Comparison of ENCODE assay signal across 19 cellular contexts in genomic region chr18:56517181-56517580, GRCh38.
"Had no signal": no experiment of that assay in that cellular context is flagged by ENCODE, and none has a peak within 500 bp of the region (broad histone marks: within the 10 kb centered on the region; RNA-seq: fewer than 3 reads in every experiment).

No MANE protein-coding gene starts in this region.

- H3K4me3 Mint-ChIP-seq: activated CD4-positive, alpha-beta T cell treated with anti-CD3 and anti-CD28 coated beads, Interleukin-2, amount 10 ng/mL, durations not matched to agents 7 days and 5 days; activated T-cell treated with anti-CD3 and anti-CD28 coated beads, Interleukin-2, amount 50 U/mL, for 72 hours; dendritic cell treated with granulocyte-macrophage colony-stimulating factor and Interleukin-4, amounts not matched to agents 40 ng/mL and 50 ng/mL, for 4 days; stimulated activated naive B cell treated with anti-CD40 and anti-IgM and Interleukin-4, amounts not matched to agents 10 μg/mL and 1 μg/mL and 100 μg/mL, for 72 hours had no signal

- FAIRE-seq: kidney had no signal

- H3K27ac ChIP-seq: adrenal gland, gastrocnemius medialis, heart left ventricle, left lung, upper lobe of right lung had no signal

- H3K27me3 ChIP-seq: adrenal gland, gastrocnemius medialis, heart left ventricle, left lung, upper lobe of right lung had no signal

- H3K4me1 Mint-ChIP-seq: activated CD4-positive, alpha-beta T cell treated with anti-CD3 and anti-CD28 coated beads, Interleukin-2, amount 10 ng/mL, durations not matched to agents 7 days and 5 days had no signal

- H3K27me3 Mint-ChIP-seq: dendritic cell treated with granulocyte-macrophage colony-stimulating factor and Interleukin-4, amounts not matched to agents 40 ng/mL and 50 ng/mL, for 4 days had no signal

- H3K9me3 Mint-ChIP-seq: activated CD4-positive, alpha-beta T cell treated with anti-CD3 and anti-CD28 coated beads, Interleukin-2, amount 10 ng/mL, durations not matched to agents 7 days and 5 days; activated naive CD4-positive, alpha-beta T cell treated with anti-CD3 and anti-CD28 coated beads, Interleukin-2, amount 50 U/mL, for 72 hours; stimulated activated naive B cell treated with anti-CD40 and anti-IgM and Interleukin-4, amounts not matched to agents 10 μg/mL and 1 μg/mL and 100 μg/mL, for 72 hours had no signal

- H3K4me1 ChIP-seq: adrenal gland, gastrocnemius medialis, heart left ventricle, left lung, upper lobe of right lung had no signal

- H3K9me3 ChIP-seq: adrenal gland, gastrocnemius medialis, heart left ventricle, left lung, upper lobe of right lung had no signal

- H3K36me3 ChIP-seq: adrenal gland, gastrocnemius medialis, heart left ventricle, left lung, upper lobe of right lung had no signal

- H3K27ac Mint-ChIP-seq: activated CD4-positive, alpha-beta T cell treated with anti-CD3 and anti-CD28 coated beads, Interleukin-2, amount 10 ng/mL, durations not matched to agents 7 days and 5 days; activated naive CD4-positive, alpha-beta T cell treated with anti-CD3 and anti-CD28 coated beads, Interleukin-2, amount 50 U/mL, for 72 hours; activated T-cell treated with anti-CD3 and anti-CD28 coated beads, Interleukin-2, amount 50 U/mL, for 72 hours; dendritic cell treated with granulocyte-macrophage colony-stimulating factor and Interleukin-4, amounts not matched to agents 40 ng/mL and 50 ng/mL, for 4 days; stimulated activated naive B cell treated with anti-CD40 and anti-IgM and Interleukin-4, amounts not matched to agents 10 μg/mL and 1 μg/mL and 100 μg/mL, for 72 hours had no signal

- H3K4me3 ChIP-seq: adrenal gland, gastrocnemius medialis, heart left ventricle, left lung, upper lobe of right lung had no signal

- DNase-seq: activated CD4-positive, alpha-beta T cell treated with anti-CD3 and anti-CD28 coated beads, Interleukin-2, amount 10 ng/mL, durations not matched to agents 7 days and 5 days; activated CD8-positive, alpha-beta memory T cell treated with anti-CD3 and anti-CD28 coated beads, Interleukin-2, amount 50 U/mL, for 4 hours; activated gamma-delta T cell; activated T-cell treated with anti-CD3 and anti-CD28 coated beads, Interleukin-2, amount 50 U/mL, for 72 hours; adrenal gland; effector memory CD4-positive, alpha-beta T cell; heart left ventricle; kidney; left lung; midbrain; occipital lobe; retina; stimulated activated naive B cell treated with anti-CD40 and anti-IgM and Interleukin-4, amounts not matched to agents 10 μg/mL and 1 μg/mL and 100 μg/mL, for 72 hours; T-helper 1 cell; T-helper 9 cell; upper lobe of right lung had no signal

- H3K36me3 Mint-ChIP-seq: activated naive CD4-positive, alpha-beta T cell treated with anti-CD3 and anti-CD28 coated beads, Interleukin-2, amount 50 U/mL, for 72 hours; stimulated activated naive B cell treated with anti-CD40 and anti-IgM and Interleukin-4, amounts not matched to agents 10 μg/mL and 1 μg/mL and 100 μg/mL, for 72 hours had no signal
